In genomic region chr2:181683518-181684453, GRCh38 we compare ENCODE assay signal across 10 cellular contexts. TPM values are rescaled to one million over a fixed set of nuclear protein-coding genes. Genes with fewer than 3 reads are reported as not detected.
DNase-seq lines count a peak whose midpoint lies in the region; ATAC-seq and TF ChIP-seq lines count a peak whose summit lies in the region.
"Had no signal": no experiment of that assay in that cellular context is flagged by ENCODE, and none has a peak within 500 bp of the region (broad histone marks: within the 10 kb centered on the region; RNA-seq: fewer than 3 reads in every experiment).

No MANE protein-coding gene starts in this region.

- no peaks in the 10 kb centered on the region for H3K36me3 ChIP-seq in spleen
- H3K36me3 ChIP-seq: BLaER1 had no signal

- H3K4me1 ChIP-seq in spleen = peaks cover 16 to 61% (median 46%) of the 10 kb centered on the region in 6 donors

- H3K27me3 ChIP-seq in spleen (replicated peaks in 1 of 7) = peaks cover 15 to 100% (median 89%) of the 10 kb centered on the region in 7 donors

- ATAC-seq in GM19452 (IDR thresholded peaks at IDR 0.05; ENCODE audit: unreplicated experiment) = no peak
- ATAC-seq in HG02973 (IDR thresholded peaks at IDR 0.05; ENCODE audit: unreplicated experiment) = no peak

- peaks cover 0 to 5% (median 0%) of the 10 kb centered on the region in 8 donors for H3K9me3 ChIP-seq in spleen

- DNase-seq in NCI-H2227 (lab: John Stamatoyannopoulos, UW; ENCODE audit: unreplicated experiment) (peak; percentile 35), NCI-H2227 treated with DMSO at 0.1 percent for 48 hours (lab: John Stamatoyannopoulos, UW) (no peak), SK-N-DZ (ENCODE audit: low spot score) (peak; percentile 45), fibroblast of gingiva (ENCODE audit: low read depth) (peak; percentile 10), spleen (no peak)
- DNase-seq in effector CD8-positive, alpha-beta T cell (lab: John Stamatoyannopoulos, UW) = no peak

- no peak overlapping the region for H3K27ac ChIP-seq in spleen
- H3K27ac ChIP-seq: BLaER1 had no signal

- H3K4me3 ChIP-seq in spleen = peak overlapping the region in 5 of 8 donors; percentile 12 to 60 (median 17)
- H3K4me3 ChIP-seq: BLaER1 had no signal

- intact Hi-C loops in spleen (cut with DNase I; ENCODE audit: low total_unique reads) = no loop called here

- TF ChIP-seq CTCF in spleen (IDR thresholded peaks at IDR 0.05 in 8 of 11, conservative IDR thresholded peaks at IDR 0.05 in 3 of 11) = no peak

- WGBS in spleen, 5 donors = 2 to 5% (median 3%) methylated on average over 75 to 85 of the region's 85 CpGs

- TF ChIP-seq POLR2A in spleen (IDR thresholded peaks at IDR 0.05) = no peak

RNA-seq across cellular contexts. Expression of gene NEUROD1, which starts 3.5 kb away (rescaled TPM):
- 9.0 and 9.8 TPM in 2 replicates for polyA plus RNA-seq in SK-N-DZ (2014; cell fraction: cytosol; rRNA removed)
- polyA plus RNA-seq in SK-N-DZ (2014; cell fraction: nucleus; rRNA removed) = 5.2 and 14.1 TPM in 2 replicates
- total RNA-seq in spleen = not detected
- under 1 TPM in 1 of 3 donors, not detected in 2; 0.10 TPM for polyA plus RNA-seq in spleen
- total RNA-seq: NCI-H460 had no signal

RNA-seq across cellular contexts. Expression of gene CERKL, which starts 26.9 kb away (rescaled TPM):
- polyA plus RNA-seq in SK-N-DZ (2014; cell fraction: cytosol; rRNA removed) = 3.1 and 4.5 TPM in 2 replicates
- 2.2 and 4.0 TPM in 2 replicates for polyA plus RNA-seq in SK-N-DZ (2014; cell fraction: nucleus; rRNA removed)
- total RNA-seq in spleen = 1 to 10 TPM in 1 of 7 donors, under 1 TPM in 6; 0.27 to 1.4 (median 0.60) TPM
- 1 to 10 TPM; 1.7 to 2.3 (median 1.9) TPM for polyA plus RNA-seq in spleen
- total RNA-seq: NCI-H460 had no signal

Comparison
In these comparisons a context has a peak if more than half of its experiments do, and no peak if none do; other contexts are left out.
1. DNase-seq: peak in NCI-H2227 (single experiment), SK-N-DZ (single experiment) and fibroblast of gingiva (single experiment); none in NCI-H2227 treated with DMSO at 0.1 percent for 48 hours (single experiment), spleen (single experiment) and effector CD8-positive, alpha-beta T cell (single experiment).